1 cellular context compared by ENCODE assay signal in the genomic region with DNA sequence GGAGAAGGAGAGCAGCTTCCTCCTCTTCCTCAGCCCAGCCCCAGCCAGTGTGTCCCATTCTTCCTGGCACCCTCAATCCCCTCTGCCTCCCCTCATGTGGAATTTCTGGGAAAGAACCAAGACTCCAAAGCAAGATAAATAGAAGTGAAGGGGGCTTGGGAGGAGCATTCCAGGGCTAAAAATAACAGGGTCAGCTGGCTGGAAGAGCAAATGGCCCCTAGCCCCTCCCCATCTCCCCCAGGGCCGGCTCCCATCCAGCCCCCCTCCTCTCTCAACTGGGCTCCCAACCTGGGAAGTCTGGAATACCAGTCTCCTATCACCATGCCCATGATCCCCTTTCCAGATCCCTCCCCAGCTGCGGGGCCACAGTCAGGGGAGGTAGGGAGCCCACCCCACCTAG.
TF ChIP-seq lines count a peak whose summit lies in the region.

No MANE protein-coding gene starts in this region.

TF ChIP-seq in GM23338, 12 proteins besides CTCF, POLR2A, EP300 and RAD21 (continued from another document):
- TF ChIP-seq, protein P1, sequence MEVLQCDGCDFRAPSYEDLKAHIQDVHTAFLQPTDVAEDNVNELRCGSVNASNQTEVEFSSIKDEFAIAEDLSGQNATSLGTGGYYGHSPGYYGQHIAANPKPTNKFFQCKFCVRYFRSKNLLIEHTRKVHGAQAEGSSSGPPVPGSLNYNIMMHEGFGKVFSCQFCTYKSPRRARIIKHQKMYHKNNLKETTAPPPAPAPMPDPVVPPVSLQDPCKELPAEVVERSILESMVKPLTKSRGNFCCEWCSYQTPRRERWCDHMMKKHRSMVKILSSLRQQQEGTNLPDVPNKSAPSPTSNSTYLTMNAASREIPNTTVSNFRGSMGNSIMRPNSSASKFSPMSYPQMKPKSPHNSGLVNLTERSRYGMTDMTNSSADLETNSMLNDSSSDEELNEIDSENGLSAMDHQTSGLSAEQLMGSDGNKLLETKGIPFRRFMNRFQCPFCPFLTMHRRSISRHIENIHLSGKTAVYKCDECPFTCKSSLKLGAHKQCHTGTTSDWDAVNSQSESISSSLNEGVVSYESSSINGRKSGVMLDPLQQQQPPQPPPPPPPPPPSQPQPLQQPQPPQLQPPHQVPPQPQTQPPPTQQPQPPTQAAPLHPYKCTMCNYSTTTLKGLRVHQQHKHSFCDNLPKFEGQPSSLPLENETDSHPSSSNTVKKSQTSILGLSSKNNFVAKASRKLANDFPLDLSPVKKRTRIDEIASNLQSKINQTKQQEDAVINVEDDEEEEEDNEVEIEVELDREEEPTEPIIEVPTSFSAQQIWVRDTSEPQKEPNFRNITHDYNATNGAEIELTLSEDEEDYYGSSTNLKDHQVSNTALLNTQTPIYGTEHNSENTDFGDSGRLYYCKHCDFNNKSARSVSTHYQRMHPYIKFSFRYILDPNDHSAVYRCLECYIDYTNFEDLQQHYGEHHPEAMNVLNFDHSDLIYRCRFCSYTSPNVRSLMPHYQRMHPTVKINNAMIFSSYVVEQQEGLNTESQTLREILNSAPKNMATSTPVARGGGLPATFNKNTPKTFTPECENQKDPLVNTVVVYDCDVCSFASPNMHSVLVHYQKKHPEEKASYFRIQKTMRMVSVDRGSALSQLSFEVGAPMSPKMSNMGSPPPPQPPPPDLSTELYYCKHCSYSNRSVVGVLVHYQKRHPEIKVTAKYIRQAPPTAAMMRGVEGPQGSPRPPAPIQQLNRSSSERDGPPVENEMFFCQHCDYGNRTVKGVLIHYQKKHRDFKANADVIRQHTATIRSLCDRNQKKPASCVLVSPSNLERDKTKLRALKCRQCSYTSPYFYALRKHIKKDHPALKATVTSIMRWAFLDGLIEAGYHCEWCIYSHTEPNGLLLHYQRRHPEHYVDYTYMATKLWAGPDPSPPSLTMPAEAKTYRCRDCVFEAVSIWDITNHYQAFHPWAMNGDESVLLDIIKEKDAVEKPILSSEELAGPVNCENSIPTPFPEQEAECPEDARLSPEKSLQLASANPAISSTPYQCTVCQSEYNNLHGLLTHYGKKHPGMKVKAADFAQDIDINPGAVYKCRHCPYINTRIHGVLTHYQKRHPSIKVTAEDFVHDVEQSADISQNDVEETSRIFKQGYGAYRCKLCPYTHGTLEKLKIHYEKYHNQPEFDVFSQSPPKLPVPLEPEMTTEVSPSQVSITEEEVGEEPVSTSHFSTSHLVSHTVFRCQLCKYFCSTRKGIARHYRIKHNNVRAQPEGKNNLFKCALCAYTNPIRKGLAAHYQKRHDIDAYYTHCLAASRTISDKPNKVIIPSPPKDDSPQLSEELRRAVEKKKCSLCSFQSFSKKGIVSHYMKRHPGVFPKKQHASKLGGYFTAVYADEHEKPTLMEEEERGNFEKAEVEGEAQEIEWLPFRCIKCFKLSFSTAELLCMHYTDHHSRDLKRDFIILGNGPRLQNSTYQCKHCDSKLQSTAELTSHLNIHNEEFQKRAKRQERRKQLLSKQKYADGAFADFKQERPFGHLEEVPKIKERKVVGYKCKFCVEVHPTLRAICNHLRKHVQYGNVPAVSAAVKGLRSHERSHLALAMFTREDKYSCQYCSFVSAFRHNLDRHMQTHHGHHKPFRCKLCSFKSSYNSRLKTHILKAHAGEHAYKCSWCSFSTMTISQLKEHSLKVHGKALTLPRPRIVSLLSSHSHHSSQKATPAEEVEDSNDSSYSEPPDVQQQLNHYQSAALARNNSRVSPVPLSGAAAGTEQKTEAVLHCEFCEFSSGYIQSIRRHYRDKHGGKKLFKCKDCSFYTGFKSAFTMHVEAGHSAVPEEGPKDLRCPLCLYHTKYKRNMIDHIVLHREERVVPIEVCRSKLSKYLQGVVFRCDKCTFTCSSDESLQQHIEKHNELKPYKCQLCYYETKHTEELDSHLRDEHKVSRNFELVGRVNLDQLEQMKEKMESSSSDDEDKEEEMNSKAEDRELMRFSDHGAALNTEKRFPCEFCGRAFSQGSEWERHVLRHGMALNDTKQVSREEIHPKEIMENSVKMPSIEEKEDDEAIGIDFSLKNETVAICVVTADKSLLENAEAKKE (CRISPR knock-in tag; IDR thresholded peaks at IDR 0.05), result no peak
- no peak for TF ChIP-seq EZH2phosphoT487 (IDR thresholded peaks at IDR 0.05; ENCODE audit: unreplicated experiment)
- TF ChIP-seq, protein P2, sequence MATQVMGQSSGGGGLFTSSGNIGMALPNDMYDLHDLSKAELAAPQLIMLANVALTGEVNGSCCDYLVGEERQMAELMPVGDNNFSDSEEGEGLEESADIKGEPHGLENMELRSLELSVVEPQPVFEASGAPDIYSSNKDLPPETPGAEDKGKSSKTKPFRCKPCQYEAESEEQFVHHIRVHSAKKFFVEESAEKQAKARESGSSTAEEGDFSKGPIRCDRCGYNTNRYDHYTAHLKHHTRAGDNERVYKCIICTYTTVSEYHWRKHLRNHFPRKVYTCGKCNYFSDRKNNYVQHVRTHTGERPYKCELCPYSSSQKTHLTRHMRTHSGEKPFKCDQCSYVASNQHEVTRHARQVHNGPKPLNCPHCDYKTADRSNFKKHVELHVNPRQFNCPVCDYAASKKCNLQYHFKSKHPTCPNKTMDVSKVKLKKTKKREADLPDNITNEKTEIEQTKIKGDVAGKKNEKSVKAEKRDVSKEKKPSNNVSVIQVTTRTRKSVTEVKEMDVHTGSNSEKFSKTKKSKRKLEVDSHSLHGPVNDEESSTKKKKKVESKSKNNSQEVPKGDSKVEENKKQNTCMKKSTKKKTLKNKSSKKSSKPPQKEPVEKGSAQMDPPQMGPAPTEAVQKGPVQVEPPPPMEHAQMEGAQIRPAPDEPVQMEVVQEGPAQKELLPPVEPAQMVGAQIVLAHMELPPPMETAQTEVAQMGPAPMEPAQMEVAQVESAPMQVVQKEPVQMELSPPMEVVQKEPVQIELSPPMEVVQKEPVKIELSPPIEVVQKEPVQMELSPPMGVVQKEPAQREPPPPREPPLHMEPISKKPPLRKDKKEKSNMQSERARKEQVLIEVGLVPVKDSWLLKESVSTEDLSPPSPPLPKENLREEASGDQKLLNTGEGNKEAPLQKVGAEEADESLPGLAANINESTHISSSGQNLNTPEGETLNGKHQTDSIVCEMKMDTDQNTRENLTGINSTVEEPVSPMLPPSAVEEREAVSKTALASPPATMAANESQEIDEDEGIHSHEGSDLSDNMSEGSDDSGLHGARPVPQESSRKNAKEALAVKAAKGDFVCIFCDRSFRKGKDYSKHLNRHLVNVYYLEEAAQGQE (IDR thresholded peaks at IDR 0.05; ENCODE audit: unreplicated experiment), result no peak
- TF ChIP-seq ZNF331 (CRISPR knock-in tag; IDR thresholded peaks at IDR 0.05; ENCODE audit: low read depth), result no peak
- no peak for TF ChIP-seq CREB1 (CRISPR knock-in tag; IDR thresholded peaks at IDR 0.05; ENCODE audit: low read depth)
- no peak for TF ChIP-seq NANOG (IDR thresholded peaks at IDR 0.05; ENCODE audit: borderline replicate concordance)
- no peak for TF ChIP-seq EZH2 (IDR thresholded peaks at IDR 0.05; ENCODE audit: low read depth, unreplicated experiment)
- no peak for TF ChIP-seq JUNB (IDR thresholded peaks at IDR 0.05; ENCODE audit: unreplicated experiment)
- TF ChIP-seq POLR2AphosphoS5 (IDR thresholded peaks at IDR 0.05; ENCODE audit: low read depth), result no peak
- TF ChIP-seq, protein P3, sequence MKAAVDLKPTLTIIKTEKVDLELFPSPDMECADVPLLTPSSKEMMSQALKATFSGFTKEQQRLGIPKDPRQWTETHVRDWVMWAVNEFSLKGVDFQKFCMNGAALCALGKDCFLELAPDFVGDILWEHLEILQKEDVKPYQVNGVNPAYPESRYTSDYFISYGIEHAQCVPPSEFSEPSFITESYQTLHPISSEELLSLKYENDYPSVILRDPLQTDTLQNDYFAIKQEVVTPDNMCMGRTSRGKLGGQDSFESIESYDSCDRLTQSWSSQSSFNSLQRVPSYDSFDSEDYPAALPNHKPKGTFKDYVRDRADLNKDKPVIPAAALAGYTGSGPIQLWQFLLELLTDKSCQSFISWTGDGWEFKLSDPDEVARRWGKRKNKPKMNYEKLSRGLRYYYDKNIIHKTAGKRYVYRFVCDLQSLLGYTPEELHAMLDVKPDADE (IDR thresholded peaks at IDR 0.05), result no peak
- TF ChIP-seq STAT1 (IDR thresholded peaks at IDR 0.05; ENCODE audit: unreplicated experiment), result no peak
TF ChIP-seq in GM23338: peak in this region for 0.
